8 cellular contexts compared by ENCODE assay signal in the genomic region with DNA sequence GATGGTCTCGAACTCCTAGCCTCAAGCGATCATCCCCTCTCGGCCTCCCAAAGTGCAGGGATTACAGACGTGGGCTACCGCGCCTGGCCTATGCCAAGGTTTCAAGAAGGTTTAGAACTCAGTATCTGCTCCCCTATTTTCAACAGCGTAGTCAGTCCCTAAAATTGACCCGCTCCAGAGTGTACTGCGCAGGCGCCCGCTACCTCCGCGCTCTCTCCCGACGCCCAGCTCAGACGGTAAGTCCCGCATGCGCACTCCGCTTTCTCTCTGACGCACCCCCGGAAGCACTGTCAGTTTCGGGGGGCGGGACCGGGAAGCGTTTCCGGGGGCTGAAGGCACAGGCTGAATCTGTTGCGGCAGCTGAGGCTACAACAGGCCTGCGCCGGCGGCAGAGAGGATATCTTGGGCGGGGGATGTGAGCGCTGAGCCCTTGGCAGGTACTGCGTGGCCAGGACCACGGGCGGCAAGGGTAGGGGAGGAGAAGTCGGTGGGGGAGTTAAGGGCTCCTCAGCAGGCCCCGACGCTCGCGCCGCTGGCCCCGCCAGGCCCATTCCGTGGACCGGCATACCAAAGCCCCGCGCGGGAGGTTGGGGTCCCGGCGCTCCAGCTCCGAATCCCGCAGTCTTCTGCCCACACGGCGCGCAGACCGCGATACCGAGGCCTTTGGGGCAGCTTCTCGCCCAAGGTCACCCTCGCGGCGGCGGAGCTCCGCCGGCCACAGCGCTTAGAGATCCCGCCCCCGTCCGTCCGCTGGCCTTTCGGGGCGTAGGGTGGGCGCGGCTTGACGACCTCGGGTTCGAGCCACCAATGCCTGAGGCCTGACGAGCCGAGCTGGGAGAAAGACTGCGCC. TPM values are rescaled to one million over a fixed set of nuclear protein-coding genes. Genes with fewer than 3 reads are reported as not detected.
A peak's percentile ranks its signal among the peaks of the same experiment; 100 is the strongest.
DNase-seq lines count a peak whose midpoint lies in the region; ATAC-seq and TF ChIP-seq lines count a peak whose summit lies in the region.

A gene with protein sequence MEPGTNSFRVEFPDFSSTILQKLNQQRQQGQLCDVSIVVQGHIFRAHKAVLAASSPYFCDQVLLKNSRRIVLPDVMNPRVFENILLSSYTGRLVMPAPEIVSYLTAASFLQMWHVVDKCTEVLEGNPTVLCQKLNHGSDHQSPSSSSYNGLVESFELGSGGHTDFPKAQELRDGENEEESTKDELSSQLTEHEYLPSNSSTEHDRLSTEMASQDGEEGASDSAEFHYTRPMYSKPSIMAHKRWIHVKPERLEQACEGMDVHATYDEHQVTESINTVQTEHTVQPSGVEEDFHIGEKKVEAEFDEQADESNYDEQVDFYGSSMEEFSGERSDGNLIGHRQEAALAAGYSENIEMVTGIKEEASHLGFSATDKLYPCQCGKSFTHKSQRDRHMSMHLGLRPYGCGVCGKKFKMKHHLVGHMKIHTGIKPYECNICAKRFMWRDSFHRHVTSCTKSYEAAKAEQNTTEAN (plus strand): TSS at position 345 of the 850 bp plus-strand sequence. CDS start 27,470 bp downstream, outside the sequence.

- H3K4me2 ChIP-seq in skeletal muscle satellite cell (ENCODE audit: low read length) = peak within 1 kb of the TSS; percentile 90

- no peaks in the 10 kb centered on the region for H3K9me3 ChIP-seq in iPS-18a (ENCODE audit: control insufficient read depth, low read depth, low read length)
- no peaks in the 10 kb centered on the region for H3K9me3 ChIP-seq in skeletal muscle satellite cell (replicated peaks; ENCODE audit: low read length)

- peaks cover 48% of the 10 kb centered on the region for H3K79me2 ChIP-seq in ACC112 (ENCODE audit: control insufficient read depth, insufficient read depth, low read length, unreplicated experiment)

- H3K4me1 ChIP-seq in ACC112 (ENCODE audit: control insufficient read depth, insufficient read depth, low read length, unreplicated experiment) (peaks cover 27% of the 10 kb centered on the region), iPS-18a (ENCODE audit: control insufficient read depth, low read depth, low read length) (peaks cover 5% of the 10 kb centered on the region), skeletal muscle satellite cell (ENCODE audit: control insufficient read depth, insufficient read depth, low read length) (peaks cover 29% of the 10 kb centered on the region)

- ATAC-seq in GM18870 (IDR thresholded peaks at IDR 0.05; ENCODE audit: unreplicated experiment) (peak; percentile 71), HG03108 (IDR thresholded peaks at IDR 0.05; ENCODE audit: unreplicated experiment) (peak; percentile 72)

- H3K27ac ChIP-seq in ACC112 (ENCODE audit: low read depth, low read length) (peak within 1 kb of the TSS; percentile 77), VCaP (peak within 1 kb of the TSS; percentile 87), iPS-18a (ENCODE audit: low read length) (no peak within 1 kb of the TSS)

- H3K4me3 ChIP-seq in ACC112 (ENCODE audit: low read depth, low read length) (peak within 1 kb of the TSS; percentile 84), iPS-18a (ENCODE audit: low read length) (peak within 1 kb of the TSS; percentile 76), skeletal muscle satellite cell (ENCODE audit: low read length) (peak within 1 kb of the TSS; percentile 89)

- DNase-seq in NCI-H2227 (lab: John Stamatoyannopoulos, UW; ENCODE audit: unreplicated experiment) (peak; percentile 95), T47D (ENCODE audit: low read depth in 1 of 2, low spot score in 1 of 2) (peak; percentile 91 to 98)

- peak within 1 kb of the TSS; percentile 73 for H3K9ac ChIP-seq in iPS-18a (ENCODE audit: low read length)
- H3K9ac ChIP-seq in skeletal muscle satellite cell (ENCODE audit: low read depth, low read length) = peak within 1 kb of the TSS; percentile 95

- TF ChIP-seq CTCF in VCaP (conservative IDR thresholded peaks at IDR 0.05) = no peak

- H3K36me3 ChIP-seq in ACC112 (ENCODE audit: insufficient read depth, low read length) (no peaks in the 10 kb centered on the region), iPS-18a (ENCODE audit: control insufficient read depth, low read depth, low read length) (peaks cover 6% of the 10 kb centered on the region), skeletal muscle satellite cell (ENCODE audit: insufficient read depth, low read length) (peaks cover 10% of the 10 kb centered on the region)

- in situ Hi-C loops in T47D (cut with HindIII; ENCODE audit: low pct_unique_long_range_greater_than_20kb, low sequenced_read_pairs) = no loop called here

- H3K27me3 ChIP-seq in ACC112 (ENCODE audit: insufficient read depth, low read length) (no peaks in the 10 kb centered on the region), iPS-18a (ENCODE audit: control insufficient read depth, insufficient read depth, low read length) (peaks cover 9% of the 10 kb centered on the region), skeletal muscle satellite cell (ENCODE audit: control insufficient read depth, insufficient read depth, low read length) (no peaks in the 10 kb centered on the region)

- peak within 1 kb of the TSS; percentile 43 for H2AFZ ChIP-seq in ACC112 (ENCODE audit: low read length, unreplicated experiment)

RNA-seq across cellular contexts. Expression of the gene that starts here (rescaled TPM):
- total RNA-seq in skeletal muscle satellite cell (2012; rRNA removed) = 10.7 and 12.4 TPM in 2 replicates
